In the genomic region with DNA sequence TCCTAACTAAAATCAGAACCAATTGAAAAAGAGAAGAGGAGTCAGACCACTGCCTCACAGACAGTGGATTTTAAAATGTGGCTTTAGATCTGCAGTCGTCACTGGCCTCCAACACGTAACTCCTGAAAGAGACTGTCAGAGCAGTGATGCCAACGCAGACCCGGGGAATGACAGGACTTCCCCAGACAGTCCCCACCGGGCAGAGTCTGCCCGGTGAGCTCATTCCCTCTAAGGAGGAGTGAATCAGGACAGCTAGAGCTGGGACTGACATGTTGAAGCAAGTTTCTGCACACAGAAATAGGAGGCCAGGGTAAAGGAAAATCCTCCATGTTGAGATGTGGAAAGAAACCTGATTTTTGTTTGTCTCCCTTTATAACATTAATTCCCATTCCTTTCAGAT, we compare ENCODE assay signal across 14 cellular contexts.
DNase-seq lines count a peak whose midpoint lies in the region; ATAC-seq and TF ChIP-seq lines count a peak whose summit lies in the region.
"Had no signal": no experiment of that assay in that cellular context is flagged by ENCODE, and none has a peak within 500 bp of the region (broad histone marks: within the 10 kb centered on the region; RNA-seq: fewer than 3 reads in every experiment).

No MANE protein-coding gene starts in this region.

- H3K4me3 Mint-ChIP-seq in CD8-positive, alpha-beta T cell = no peak overlapping the region
- H3K4me3 Mint-ChIP-seq: immature natural killer cell; T-helper 1 cell treated with Interleukin-12 subunit alpha and Interleukin-12 subunit beta and Interleukin-4 antibody, amounts not matched to agents 30 μg/mL and 1 μg/mL, for 36 hours had no signal

- ATAC-seq in Panc1 (no peak), GM19395 (IDR thresholded peaks at IDR 0.05; ENCODE audit: unreplicated experiment) (no peak), GM21367 (IDR thresholded peaks at IDR 0.05; ENCODE audit: unreplicated experiment) (no peak), GM19397 (IDR thresholded peaks at IDR 0.05; ENCODE audit: unreplicated experiment) (no peak)
- ATAC-seq in CD8-positive, alpha-beta T cell = no peak

- DNase-seq in Caki2 (ENCODE audit: low read depth) = peak; percentile 10
- DNase-seq in Panc1 (ENCODE audit: low read depth, low spot score) = no peak
- DNase-seq in esophagus squamous epithelium (lab: John Stamatoyannopoulos, UW) = no peak
- DNase-seq in osteoblast (ENCODE audit: insufficient read length, low spot score, missing footprints) = peak; percentile 54
- DNase-seq in CD8-positive, alpha-beta T cell = no peak
- DNase-seq: amniotic stem cell, immature natural killer cell, NCI-H1092 treated with DMSO at 0.1 percent for 48 hours, ovary, testis had no signal

- H3K27me3 ChIP-seq in Panc1 (ENCODE audit: control insufficient read depth, insufficient read depth, low read length) (no peaks in the 10 kb centered on the region), esophagus squamous epithelium (no peaks in the 10 kb centered on the region), osteoblast (ENCODE audit: insufficient read depth, low read length) (no peaks in the 10 kb centered on the region)
- no peaks in the 10 kb centered on the region for H3K27me3 ChIP-seq in CD8-positive, alpha-beta T cell (ENCODE audit: insufficient read depth, low read length)
- H3K27me3 ChIP-seq: ovary, testis had no signal

- H3K4me3 ChIP-seq in Panc1 (ENCODE audit: low read depth in 2 of 2, low read length in 2 of 2) (no peak overlapping the region), esophagus squamous epithelium (no peak overlapping the region), osteoblast (ENCODE audit: insufficient read depth, low read length) (no peak overlapping the region)
- no peak overlapping the region for H3K4me3 ChIP-seq in CD8-positive, alpha-beta T cell (ENCODE audit: low read depth, low read length)
- H3K4me3 ChIP-seq: ovary, testis had no signal

- H3K4me1 ChIP-seq in Panc1 (ENCODE audit: control insufficient read depth, insufficient read depth, low read length) = peaks cover 29% of the 10 kb centered on the region
- H3K4me1 ChIP-seq in esophagus squamous epithelium = peaks cover 13 to 38% (median 19%) of the 10 kb centered on the region in 3 donors
- peaks cover 26% of the 10 kb centered on the region for H3K4me1 ChIP-seq in osteoblast (ENCODE audit: insufficient read depth, low read length)
- H3K4me1 ChIP-seq in CD8-positive, alpha-beta T cell (ENCODE audit: insufficient read depth, low read length) = no peaks in the 10 kb centered on the region

- H3K36me3 Mint-ChIP-seq in CD8-positive, alpha-beta T cell = no peaks in the 10 kb centered on the region
- H3K36me3 Mint-ChIP-seq: immature natural killer cell had no signal

- peak overlapping the region; percentile 33 for H3K4me2 ChIP-seq in osteoblast (ENCODE audit: insufficient read depth, low read length)

- peak overlapping the region; percentile 81 for H2AFZ ChIP-seq in osteoblast (ENCODE audit: low read length)

- H3K36me3 ChIP-seq in Panc1 (ENCODE audit: control insufficient read depth, insufficient read depth, low read length) (no peaks in the 10 kb centered on the region), esophagus squamous epithelium (no peaks in the 10 kb centered on the region), osteoblast (ENCODE audit: insufficient read depth, low read length) (no peaks in the 10 kb centered on the region)
- H3K36me3 ChIP-seq in CD8-positive, alpha-beta T cell (ENCODE audit: insufficient read depth, low read length) = no peaks in the 10 kb centered on the region
- H3K36me3 ChIP-seq: ovary had no signal

- WGBS in esophagus squamous epithelium, 2 donors = 23 to 42% methylated on average over 6 of the region's 6 CpGs

- peak overlapping the region; percentile 97 for H3K27ac ChIP-seq in Panc1 (ENCODE audit: low read length)
- H3K27ac ChIP-seq in esophagus squamous epithelium = peak overlapping the region; percentile 29 to 86 (median 81)
- peak overlapping the region; percentile 89 for H3K27ac ChIP-seq in osteoblast (ENCODE audit: low read depth, low read length)
- no peak overlapping the region for H3K27ac ChIP-seq in CD8-positive, alpha-beta T cell (ENCODE audit: low read depth, low read length)
- H3K27ac ChIP-seq: ovary, testis had no signal

- peaks cover 10% of the 10 kb centered on the region for H3K27me3 Mint-ChIP-seq in CD8-positive, alpha-beta T cell (ENCODE audit: low read depth)

- POLR2A ChIA-PET in Panc1 (lab: Charles Lee) = interaction anchor here (0.6 kb wide), 1 partner anchor 1840 kb away, joined by 3 read pairs; no protein-coding TSS in a partner anchor
- POLR2A ChIA-PET in CD8-positive, alpha-beta T cell (lab: Charles Lee) = no interaction called here

- H3K9me3 ChIP-seq in Panc1 (ENCODE audit: control insufficient read depth, insufficient read depth, low read depth, low read length) = peaks cover 25% of the 10 kb centered on the region; the same call in 1 of the 2 replicates
- H3K9me3 ChIP-seq in esophagus squamous epithelium = no peaks in the 10 kb centered on the region
- no peaks in the 10 kb centered on the region for H3K9me3 ChIP-seq in osteoblast (ENCODE audit: low read depth, low read length)
- no peaks in the 10 kb centered on the region for H3K9me3 ChIP-seq in CD8-positive, alpha-beta T cell (ENCODE audit: low read length)
- H3K9me3 ChIP-seq: ovary, testis had no signal

- H4K20me1 ChIP-seq in osteoblast (ENCODE audit: insufficient read depth, low read length) = no peaks in the 10 kb centered on the region

- no peaks in the 10 kb centered on the region for H3K9me3 Mint-ChIP-seq in CD8-positive, alpha-beta T cell
- H3K9me3 Mint-ChIP-seq: immature natural killer cell; T-helper 1 cell treated with Interleukin-12 subunit alpha and Interleukin-12 subunit beta and Interleukin-4 antibody, amounts not matched to agents 30 μg/mL and 1 μg/mL, for 36 hours had no signal

- intact Hi-C loops in Panc1 (cut with micrococcal nuclease; ENCODE audit: unreplicated experiment) = loop anchor here (5.0 kb wide), 1 partner anchor 43 kb away; no protein-coding TSS in a partner anchor
- intact Hi-C loops in esophagus squamous epithelium (cut with DNase I) = loop anchor here (5.0 kb wide), 1 partner anchor 212 kb away; a partner anchor contains a TSS
- intact Hi-C loops in CD8-positive, alpha-beta T cell (cut with DNase I, micrococcal nuclease) = loop anchor here in 1 of 2 experiments (5.0 kb wide), 1 partner anchor 597 kb away; no protein-coding TSS in a partner anchor

- H3K4me1 Mint-ChIP-seq in CD8-positive, alpha-beta T cell (ENCODE audit: low read depth) = no peaks in the 10 kb centered on the region
- H3K4me1 Mint-ChIP-seq: immature natural killer cell had no signal

- BruUV-seq in Panc1 (replicated peaks; lab: Mats Ljungman, UMichigan) = no TSS peak

- CTCF ChIA-PET in Panc1 (lab: Charles Lee) = no interaction called here
- CTCF ChIA-PET in CD8-positive, alpha-beta T cell (lab: Charles Lee) = no interaction called here

- TF ChIP-seq CTCF in Panc1 (IDR thresholded peaks at IDR 0.05) = no peak
- TF ChIP-seq CTCF in esophagus squamous epithelium (IDR thresholded peaks at IDR 0.05) = no peak
- no peak for TF ChIP-seq CTCF in osteoblast (IDR thresholded peaks at IDR 0.05; ENCODE audit: extremely low read depth, low read depth, low read length)
- TF ChIP-seq CTCF in CD8-positive, alpha-beta T cell (IDR thresholded peaks at IDR 0.05) = no peak

- no peaks in the 10 kb centered on the region for H3K79me2 ChIP-seq in osteoblast (ENCODE audit: insufficient read depth, low read length)

- H3K27ac Mint-ChIP-seq in CD8-positive, alpha-beta T cell = no peak overlapping the region
- H3K27ac Mint-ChIP-seq: immature natural killer cell; T-helper 1 cell treated with Interleukin-12 subunit alpha and Interleukin-12 subunit beta and Interleukin-4 antibody, amounts not matched to agents 30 μg/mL and 1 μg/mL, for 36 hours had no signal

- TF ChIP-seq POLR2A in esophagus squamous epithelium (IDR thresholded peaks at IDR 0.05) = no peak

- in situ Hi-C loops in Caki2 (cut with HindIII; ENCODE audit: low pct_unique_long_range_greater_than_20kb, low sequenced_read_pairs) = no loop called here
- in situ Hi-C loops in Panc1 (cut with HindIII; ENCODE audit: low pct_unique_long_range_greater_than_20kb, low sequenced_read_pairs) = no loop called here

Comparison
In these comparisons a context has a peak if more than half of its experiments do, and no peak if none do; other contexts are left out.
1. DNase-seq: peak in Caki2 (single experiment) and osteoblast (single experiment); none in Panc1 (single experiment), esophagus squamous epithelium (single experiment) and CD8-positive, alpha-beta T cell (0 of 7).